Comparison of ENCODE assay signal across 21 cellular contexts in genomic region chr14:94376108-94376975, GRCh38. TPM values are rescaled to one million over a fixed set of nuclear protein-coding genes. Genes with fewer than 3 reads are reported as not detected.
"Had no signal": no experiment of that assay in that cellular context is flagged by ENCODE, and none has a peak within 500 bp of the region (broad histone marks: within the 10 kb centered on the region; RNA-seq: fewer than 3 reads in every experiment).

No MANE protein-coding gene starts in this region.

- H3K4me3 ChIP-seq: colonic mucosa, heart left ventricle, left lung, right atrium auricular region, smooth muscle cell, tibial artery, uterus had no signal

- ATAC-seq: heart left ventricle; left lung; stimulated activated effector memory CD8-positive, alpha-beta T cell treated with anti-CD3 and anti-CD28 coated beads, Interleukin-12 subunit alpha, Interleukin-12 subunit beta, amount 100 ng/mL, for 72 hours; T-cell had no signal

- H3K27me3 Mint-ChIP-seq: activated CD4-positive, alpha-beta T cell treated with anti-CD3 and anti-CD28 coated beads, Interleukin-2, amount 10 ng/mL, durations not matched to agents 24 days and 14 days had no signal

- H3K4me1 Mint-ChIP-seq: activated CD4-positive, alpha-beta T cell treated with anti-CD3 and anti-CD28 coated beads, Interleukin-2, amount 10 ng/mL, durations not matched to agents 24 days and 14 days; activated naive CD4-positive, alpha-beta T cell treated with anti-CD3 and anti-CD28 coated beads, Interleukin-2, amount 10 ng/mL, durations not matched to agents 7 days and 5 days; T-cell had no signal

- H3K27me3 ChIP-seq: colonic mucosa, left lung, right atrium auricular region, uterus had no signal

- H3K9me3 Mint-ChIP-seq: activated CD4-positive, alpha-beta T cell treated with anti-CD3 and anti-CD28 coated beads, Interleukin-2, amount 10 ng/mL, durations not matched to agents 24 days and 14 days; activated naive CD4-positive, alpha-beta T cell treated with anti-CD3 and anti-CD28 coated beads, Interleukin-2, amount 10 ng/mL, durations not matched to agents 7 days and 5 days; stimulated activated effector memory CD8-positive, alpha-beta T cell treated with anti-CD3 and anti-CD28 coated beads, Interleukin-12 subunit alpha, Interleukin-12 subunit beta, amount 100 ng/mL, for 72 hours; T-cell had no signal

- H3K9me3 ChIP-seq: colonic mucosa, heart left ventricle, left lung, right atrium auricular region, tibial artery, uterus had no signal

- H3K36me3 ChIP-seq: colonic mucosa, right atrium auricular region, tibial artery, uterus had no signal

- DNase-seq: activated CD4-positive, alpha-beta T cell treated with anti-CD3 and anti-CD28 coated beads, Interleukin-2, amount 10 ng/mL, durations not matched to agents 24 days and 14 days; activated naive CD4-positive, alpha-beta T cell treated with anti-CD3 and anti-CD28 coated beads, Interleukin-2, amount 10 ng/mL, durations not matched to agents 7 days and 5 days; caudate nucleus; colonic mucosa; effector CD4-positive, alpha-beta T cell; heart left ventricle; mesendoderm; T-cell; uterus had no signal

- H3K36me3 Mint-ChIP-seq: activated naive CD4-positive, alpha-beta T cell treated with anti-CD3 and anti-CD28 coated beads, Interleukin-2, amount 10 ng/mL, durations not matched to agents 7 days and 5 days; stimulated activated effector memory CD8-positive, alpha-beta T cell treated with anti-CD3 and anti-CD28 coated beads, Interleukin-12 subunit alpha, Interleukin-12 subunit beta, amount 100 ng/mL, for 72 hours; T-cell had no signal

- H3K4me3 Mint-ChIP-seq: activated CD4-positive, alpha-beta T cell treated with anti-CD3 and anti-CD28 coated beads, Interleukin-2, amount 10 ng/mL, durations not matched to agents 24 days and 14 days; activated naive CD4-positive, alpha-beta T cell treated with anti-CD3 and anti-CD28 coated beads, Interleukin-2, amount 10 ng/mL, durations not matched to agents 7 days and 5 days; stimulated activated effector memory CD8-positive, alpha-beta T cell treated with anti-CD3 and anti-CD28 coated beads, Interleukin-12 subunit alpha, Interleukin-12 subunit beta, amount 100 ng/mL, for 72 hours; T-cell had no signal

- H3K27ac Mint-ChIP-seq: activated CD4-positive, alpha-beta T cell treated with anti-CD3 and anti-CD28 coated beads, Interleukin-2, amount 10 ng/mL, durations not matched to agents 24 days and 14 days; activated naive CD4-positive, alpha-beta T cell treated with anti-CD3 and anti-CD28 coated beads, Interleukin-2, amount 10 ng/mL, durations not matched to agents 7 days and 5 days; stimulated activated effector memory CD8-positive, alpha-beta T cell treated with anti-CD3 and anti-CD28 coated beads, Interleukin-12 subunit alpha, Interleukin-12 subunit beta, amount 100 ng/mL, for 72 hours; T-cell had no signal

- H3K4me1 ChIP-seq: colonic mucosa, heart left ventricle, parathyroid adenoma, right atrium auricular region, tibial artery, uterus had no signal

- H3K27ac ChIP-seq: colonic mucosa, heart left ventricle, left lung, parathyroid adenoma, right atrium auricular region, tibial artery, uterus, VCaP had no signal

- H3K9ac ChIP-seq: parathyroid adenoma had no signal

RNA-seq across cellular contexts. Expression of gene SERPINA2, which starts 9.8 kb away (rescaled TPM):
- total RNA-seq: activated CD4-positive, alpha-beta T cell treated with anti-CD3 and anti-CD28 coated beads, Interleukin-2, amount 10 ng/mL, durations not matched to agents 24 days and 14 days; activated CD8-positive, alpha-beta memory T cell treated with anti-CD3 and anti-CD28 coated beads for 36 hours; colonic mucosa; fibroblast of lung; frontal cortex; heart left ventricle; left lung; right atrium auricular region; smooth muscle cell; T-cell; uterus had no signal
- polyA plus RNA-seq: adipose tissue, fibroblast of lung, heart left ventricle, neural cell, smooth muscle cell had no signal

RNA-seq across cellular contexts. Expression of gene SERPINA1, which starts 12.1 kb away (rescaled TPM):
- total RNA-seq: fibroblast of lung had no signal
- polyA plus RNA-seq: neural cell had no signal

RNA-seq across cellular contexts. Expression of gene SERPINA6, which starts 53.2 kb away (rescaled TPM):
- total RNA-seq: activated CD4-positive, alpha-beta T cell treated with anti-CD3 and anti-CD28 coated beads, Interleukin-2, amount 10 ng/mL, durations not matched to agents 24 days and 14 days; activated CD8-positive, alpha-beta memory T cell treated with anti-CD3 and anti-CD28 coated beads for 36 hours; fibroblast of lung; frontal cortex; heart left ventricle; left lung; right atrium auricular region; smooth muscle cell; T-cell had no signal
- polyA plus RNA-seq: fibroblast of lung, heart left ventricle, neural cell, smooth muscle cell had no signal
